10 cellular contexts compared by ENCODE assay signal in the genomic region with DNA sequence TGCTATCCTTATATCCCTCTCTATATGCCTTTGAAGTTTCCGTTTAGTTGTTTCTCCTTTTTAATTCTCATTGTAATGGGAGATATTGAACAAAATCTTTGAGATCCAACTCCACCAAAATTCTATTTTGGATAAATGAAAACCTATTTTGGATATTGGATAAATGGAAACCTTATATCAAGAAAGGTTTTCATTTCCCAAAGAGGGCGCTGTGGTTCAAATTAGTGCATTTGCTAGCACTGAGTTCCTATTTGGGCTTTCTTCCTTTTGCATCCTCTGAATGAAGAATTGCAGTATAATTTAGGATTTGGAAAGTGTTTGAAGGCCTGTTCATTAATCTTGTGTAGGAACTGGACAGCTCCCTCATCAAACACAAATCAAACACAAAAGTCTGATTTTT.
A peak's percentile ranks its signal among the peaks of the same experiment; 100 is the strongest.
DNase-seq lines count a peak whose midpoint lies in the region; ATAC-seq and TF ChIP-seq lines count a peak whose summit lies in the region.
"Had no signal": no experiment of that assay in that cellular context is flagged by ENCODE, and none has a peak within 500 bp of the region (broad histone marks: within the 10 kb centered on the region; RNA-seq: fewer than 3 reads in every experiment).

No MANE protein-coding gene starts in this region.

- H3K36me3 Mint-ChIP-seq in CD8-positive, alpha-beta T cell, result no peaks in the 10 kb centered on the region
- no peaks in the 10 kb centered on the region for H3K36me3 Mint-ChIP-seq in H9 (ENCODE audit: insufficient read depth in 1 of 3, low read depth in 3 of 3)
- no peaks in the 10 kb centered on the region for H3K36me3 Mint-ChIP-seq in activated T-helper 2 cell treated with anti-CD3 and anti-CD28 coated beads, Interferon-gamma antibody, Interleukin-2, Interleukin-4, amounts not matched to agents 10 μg/mL and 5 μg/mL and 100 μg/mL, durations not matched to agents 14 hours and 24 hours and 36 hours (ENCODE audit: low read depth)
- H3K36me3 Mint-ChIP-seq: activated naive CD4-positive, alpha-beta T cell treated with anti-CD3 and anti-CD28 coated beads, Interleukin-2, amount 50 U/mL, for 24 hours had no signal

- POLR2A ChIA-PET in CD8-positive, alpha-beta T cell (lab: Charles Lee), result no interaction called here

- H3K18ac ChIP-seq in H9 (ENCODE audit: insufficient read length, low read depth, low read length), result no peak overlapping the region

- no peak overlapping the region for H2AFZ ChIP-seq in H9 (ENCODE audit: low read length)

- H4K91ac ChIP-seq in H9 (ENCODE audit: insufficient read length, low read depth, low read length), result no peak overlapping the region

- no peaks in the 10 kb centered on the region for H3K27me3 Mint-ChIP-seq in CD8-positive, alpha-beta T cell (ENCODE audit: low read depth)
- no peaks in the 10 kb centered on the region for H3K27me3 Mint-ChIP-seq in H9 (ENCODE audit: low read depth)
- peaks cover 3% of the 10 kb centered on the region for H3K27me3 Mint-ChIP-seq in activated T-helper 2 cell treated with anti-CD3 and anti-CD28 coated beads, Interferon-gamma antibody, Interleukin-2, Interleukin-4, amounts not matched to agents 10 μg/mL and 5 μg/mL and 100 μg/mL, durations not matched to agents 14 hours and 24 hours and 36 hours (ENCODE audit: low read depth)
- H3K27me3 Mint-ChIP-seq: activated naive CD4-positive, alpha-beta T cell treated with anti-CD3 and anti-CD28 coated beads, Interleukin-2, amount 50 U/mL, for 24 hours had no signal

- CTCF ChIA-PET in CD8-positive, alpha-beta T cell (lab: Charles Lee), result interaction anchor here (0.6 kb wide), 2 partner anchors 27 to 1632 kb away, joined by 3 to 4 read pairs; no protein-coding TSS in a partner anchor

- intact Hi-C loops in CD8-positive, alpha-beta T cell (cut with DNase I, micrococcal nuclease), result no loop called here
- intact Hi-C loops in activated T-helper 2 cell treated with anti-CD3 and anti-CD28 coated beads, Interferon-gamma antibody, Interleukin-2, Interleukin-4, amounts not matched to agents 10 μg/mL and 5 μg/mL and 100 μg/mL, durations not matched to agents 14 hours and 24 hours and 36 hours (cut with micrococcal nuclease), result no loop called here

- no peaks in the 10 kb centered on the region for H3K23me2 ChIP-seq in H9 (ENCODE audit: insufficient read length, low read depth, low read length, poor library complexity, severe bottlenecking)

- no peak overlapping the region for H4K5ac ChIP-seq in H9 (ENCODE audit: insufficient read length, low read depth, low read length)

- no peak for DNase-seq in CD8-positive, alpha-beta T cell
- DNase-seq in H9 (no peak), WERI-Rb-1 (no peak), kidney tubule cell (ENCODE audit: low spot score) (peak; percentile 29), NCI-H1092 (lab: John Stamatoyannopoulos, UW) (no peak), epidermal melanocyte (ENCODE audit: insufficient read length, low spot score) (no peak)
- no peak for DNase-seq in activated T-helper 2 cell treated with anti-CD3 and anti-CD28 coated beads, Interferon-gamma antibody, Interleukin-2, Interleukin-4, amounts not matched to agents 10 μg/mL and 5 μg/mL and 100 μg/mL, durations not matched to agents 14 hours and 24 hours and 36 hours (ENCODE audit: low spot score)
- DNase-seq: NK-92 treated with Interleukin-12 subunit alpha and Interleukin-12 subunit beta, amount 100 ng/mL, for 24 hours had no signal

- no peaks in the 10 kb centered on the region for H3K27me3 ChIP-seq in CD8-positive, alpha-beta T cell (ENCODE audit: insufficient read depth, low read length)
- no peaks in the 10 kb centered on the region for H3K27me3 ChIP-seq in H9 (ENCODE audit: insufficient read depth, low read length)
- H3K27me3 ChIP-seq in WERI-Rb-1 (ENCODE audit: insufficient read depth, low read depth, severe bottlenecking), result no peaks in the 10 kb centered on the region

- TF ChIP-seq CTCF in CD8-positive, alpha-beta T cell (IDR thresholded peaks at IDR 0.05), result peak; percentile 28
- TF ChIP-seq CTCF in H9 (conservative IDR thresholded peaks at IDR 0.05) (peak; percentile 73), WERI-Rb-1 (IDR thresholded peaks at IDR 0.05; ENCODE audit: low read depth, low read length) (peak; percentile 28; the same call in 1 of the 2 replicates)

- H3K4me1 ChIP-seq in CD8-positive, alpha-beta T cell (ENCODE audit: insufficient read depth, low read length), result no peaks in the 10 kb centered on the region
- H3K4me1 ChIP-seq in H9 (ENCODE audit: insufficient read depth, low read length), result no peaks in the 10 kb centered on the region

- H2BK5ac ChIP-seq in H9 (ENCODE audit: insufficient read length, low read length), result no peak overlapping the region

- no peak overlapping the region for H3K4me2 ChIP-seq in H9 (ENCODE audit: insufficient read depth, insufficient read length, low read length)

- H2BK120ac ChIP-seq in H9 (ENCODE audit: low read depth, low read length, poor library complexity, severe bottlenecking), result no peak overlapping the region

- no peak overlapping the region for H4K8ac ChIP-seq in H9 (replicated peaks; ENCODE audit: insufficient read length, low read depth, low read length)

- WGBS in H9 (ENCODE audit: extremely low coverage, insufficient read length, low lambda C conversion rate), result no CpG with 5 or more reads among the region's 2 CpGs

- no peak overlapping the region for H3K23ac ChIP-seq in H9 (ENCODE audit: insufficient read length, low read depth, low read length)

- no peak overlapping the region for H3K9ac ChIP-seq in H9 (ENCODE audit: extremely low read depth, insufficient read length, low read length)

- no peak overlapping the region for H3K14ac ChIP-seq in H9 (ENCODE audit: insufficient read depth, low read length)

- no peak overlapping the region for H3T11ph ChIP-seq in H9 (ENCODE audit: low read length)

- H3K4me3 Mint-ChIP-seq in CD8-positive, alpha-beta T cell, result no peak overlapping the region
- H3K4me3 Mint-ChIP-seq in H9, result no peak overlapping the region
- no peak overlapping the region for H3K4me3 Mint-ChIP-seq in activated T-helper 2 cell treated with anti-CD3 and anti-CD28 coated beads, Interferon-gamma antibody, Interleukin-2, Interleukin-4, amounts not matched to agents 10 μg/mL and 5 μg/mL and 100 μg/mL, durations not matched to agents 14 hours and 24 hours and 36 hours (ENCODE audit: low read depth)
- H3K4me3 Mint-ChIP-seq: activated naive CD4-positive, alpha-beta T cell treated with anti-CD3 and anti-CD28 coated beads, Interleukin-2, amount 50 U/mL, for 24 hours had no signal

- H3K79me1 ChIP-seq in H9 (ENCODE audit: insufficient read depth, low read depth, low read length, poor library complexity, severe bottlenecking), result no peaks in the 10 kb centered on the region

- no peak overlapping the region for H3K4ac ChIP-seq in H9 (ENCODE audit: low read depth, low read length)

- H3K79me2 ChIP-seq in H9 (ENCODE audit: insufficient read depth, low read length), result no peaks in the 10 kb centered on the region

- no peak overlapping the region for H3K27ac Mint-ChIP-seq in CD8-positive, alpha-beta T cell
- no peak overlapping the region for H3K27ac Mint-ChIP-seq in H9
- no peak overlapping the region for H3K27ac Mint-ChIP-seq in activated T-helper 2 cell treated with anti-CD3 and anti-CD28 coated beads, Interferon-gamma antibody, Interleukin-2, Interleukin-4, amounts not matched to agents 10 μg/mL and 5 μg/mL and 100 μg/mL, durations not matched to agents 14 hours and 24 hours and 36 hours
- H3K27ac Mint-ChIP-seq: activated naive CD4-positive, alpha-beta T cell treated with anti-CD3 and anti-CD28 coated beads, Interleukin-2, amount 50 U/mL, for 24 hours had no signal

- no peaks in the 10 kb centered on the region for H3K4me1 Mint-ChIP-seq in CD8-positive, alpha-beta T cell (ENCODE audit: low read depth)
- H3K4me1 Mint-ChIP-seq in H9, result no peaks in the 10 kb centered on the region
- H3K4me1 Mint-ChIP-seq in activated T-helper 2 cell treated with anti-CD3 and anti-CD28 coated beads, Interferon-gamma antibody, Interleukin-2, Interleukin-4, amounts not matched to agents 10 μg/mL and 5 μg/mL and 100 μg/mL, durations not matched to agents 14 hours and 24 hours and 36 hours (ENCODE audit: low read depth), result no peaks in the 10 kb centered on the region
- H3K4me1 Mint-ChIP-seq: activated naive CD4-positive, alpha-beta T cell treated with anti-CD3 and anti-CD28 coated beads, Interleukin-2, amount 50 U/mL, for 24 hours had no signal

- H2BK12ac ChIP-seq in H9 (ENCODE audit: insufficient read length, low read depth, low read length), result no peak overlapping the region

- H4K20me1 ChIP-seq in H9 (ENCODE audit: control insufficient read depth, insufficient read depth, insufficient read length), result no peaks in the 10 kb centered on the region

- H3K56ac ChIP-seq in H9 (ENCODE audit: insufficient read length, low read depth, low read length), result no peak overlapping the region

- H2BK15ac ChIP-seq in H9 (ENCODE audit: low read depth, low read length), result no peak overlapping the region

- no peak overlapping the region for H2AK5ac ChIP-seq in H9 (ENCODE audit: insufficient read length, low read length)

- no peak for ATAC-seq in CD8-positive, alpha-beta T cell
- ATAC-seq in HG03521 (IDR thresholded peaks at IDR 0.05; ENCODE audit: unreplicated experiment), result no peak

- H3K4me3 ChIP-seq in CD8-positive, alpha-beta T cell (ENCODE audit: low read depth, low read length), result no peak overlapping the region
- no peak overlapping the region for H3K4me3 ChIP-seq in WERI-Rb-1 (ENCODE audit: low read depth, low read length)

- no peak overlapping the region for H2BK20ac ChIP-seq in H9 (ENCODE audit: low read depth, low read length, poor library complexity, severe bottlenecking)

- H3K27ac ChIP-seq in CD8-positive, alpha-beta T cell (ENCODE audit: low read depth, low read length), result no peak overlapping the region
- no peak overlapping the region for H3K27ac ChIP-seq in H9 (ENCODE audit: insufficient read length, low read depth, low read length)
- no peak overlapping the region for H3K27ac ChIP-seq in WERI-Rb-1

- H3K9me3 Mint-ChIP-seq in CD8-positive, alpha-beta T cell, result no peaks in the 10 kb centered on the region
- H3K9me3 Mint-ChIP-seq in H9, result peaks cover 0 to 4% of the 10 kb centered on the region in 2 experiments; a peak in 1 of 5 replicates
- H3K9me3 Mint-ChIP-seq in activated T-helper 2 cell treated with anti-CD3 and anti-CD28 coated beads, Interferon-gamma antibody, Interleukin-2, Interleukin-4, amounts not matched to agents 10 μg/mL and 5 μg/mL and 100 μg/mL, durations not matched to agents 14 hours and 24 hours and 36 hours, result no peaks in the 10 kb centered on the region
- H3K9me3 Mint-ChIP-seq: activated naive CD4-positive, alpha-beta T cell treated with anti-CD3 and anti-CD28 coated beads, Interleukin-2, amount 50 U/mL, for 24 hours had no signal

- H3K36me3 ChIP-seq in CD8-positive, alpha-beta T cell (ENCODE audit: insufficient read depth, low read length), result no peaks in the 10 kb centered on the region
- H3K36me3 ChIP-seq in WERI-Rb-1, result no peaks in the 10 kb centered on the region

- no peaks in the 10 kb centered on the region for H3K9me3 ChIP-seq in CD8-positive, alpha-beta T cell (ENCODE audit: low read length)
- no peaks in the 10 kb centered on the region for H3K9me3 ChIP-seq in H9 (ENCODE audit: control insufficient read depth, low read depth, low read length)
- H3K9me3 ChIP-seq in WERI-Rb-1 (ENCODE audit: severe bottlenecking), result no peaks in the 10 kb centered on the region
